In genomic region chr14:106268013-106268727, GRCh38 we compare ENCODE assay signal across 8 cellular contexts.
DNase-seq lines count a peak whose midpoint lies in the region; ATAC-seq lines count a peak whose summit lies in the region.

No MANE protein-coding gene starts in this region.

- no peak overlapping the region for H3K9ac ChIP-seq in neuronal stem cell (ENCODE audit: low read depth, low read length, poor library complexity)

- no peak overlapping the region for H3K4ac ChIP-seq in neuronal stem cell (ENCODE audit: low read length)

- H3K9me3 Mint-ChIP-seq in activated naive CD8-positive, alpha-beta T cell treated with anti-CD3 and anti-CD28 coated beads for 36 hours: no peaks in the 10 kb centered on the region

- H3K4me1 Mint-ChIP-seq in activated naive CD8-positive, alpha-beta T cell treated with anti-CD3 and anti-CD28 coated beads for 36 hours: peaks cover 4% of the 10 kb centered on the region

- no peaks in the 10 kb centered on the region for H3K36me3 Mint-ChIP-seq in activated naive CD8-positive, alpha-beta T cell treated with anti-CD3 and anti-CD28 coated beads for 36 hours

- no peak overlapping the region for H2BK5ac ChIP-seq in neuronal stem cell (ENCODE audit: low read length)

- H2BK120ac ChIP-seq in neuronal stem cell (ENCODE audit: low read depth, low read length): no peak overlapping the region

- H2BK15ac ChIP-seq in neuronal stem cell (ENCODE audit: low read length): no peak overlapping the region

- H3K4me2 ChIP-seq in neuronal stem cell (ENCODE audit: insufficient read depth, low read length, poor library complexity, severe bottlenecking): no peak overlapping the region

- H3K4me1 ChIP-seq in neuronal stem cell (ENCODE audit: control insufficient read depth in 2 of 2, insufficient read depth in 1 of 2, low read depth in 1 of 2, low read length in 2 of 2): no peaks in the 10 kb centered on the region

- H3K14ac ChIP-seq in neuronal stem cell (ENCODE audit: low read length): no peak overlapping the region

- no peak overlapping the region for H2AK5ac ChIP-seq in neuronal stem cell (ENCODE audit: low read depth, low read length)

- no peak overlapping the region for H3K23ac ChIP-seq in neuronal stem cell (ENCODE audit: low read depth, low read length, poor library complexity)

- peaks cover 0 to 26% of the 10 kb centered on the region in 2 donors for H3K9me3 ChIP-seq in neuronal stem cell (replicated peaks in 1 of 2; ENCODE audit: control insufficient read depth in 2 of 2, insufficient read depth in 1 of 2, low read depth in 1 of 2, low read length in 2 of 2)

- WGBS in neuronal stem cell (ENCODE audit: extremely low coverage in 2 of 2, insufficient read length in 2 of 2, insufficient replicate concordance in 1 of 2), 2 donors: no CpG with 5 or more reads among the region's 17 CpGs

- H4K8ac ChIP-seq in neuronal stem cell (ENCODE audit: low read depth, low read length): no peak overlapping the region

- no peak overlapping the region for H3K18ac ChIP-seq in neuronal stem cell (ENCODE audit: low read length)

- ATAC-seq in HG02938 (IDR thresholded peaks at IDR 0.05; ENCODE audit: unreplicated experiment) (no peak), HG03342 (IDR thresholded peaks at IDR 0.05; ENCODE audit: unreplicated experiment) (no peak)

- DNase-seq in HuH-7 (ENCODE audit: low spot score) (peak; percentile 11), T-helper 2 cell (peak; percentile 13 to 81 (median 45)), OCI-M2 (lab: John Stamatoyannopoulos, UW; ENCODE audit: unreplicated experiment) (no peak), neuronal stem cell (ENCODE audit: low spot score) (no peak)
- DNase-seq in activated naive CD8-positive, alpha-beta T cell treated with anti-CD3 and anti-CD28 coated beads for 36 hours: peak; percentile 79
- DNase-seq in stimulated activated CD8-positive, alpha-beta memory T cell treated with anti-CD3 and anti-CD28 coated beads, Interleukin-4, amount 100 ng/mL, for 4 hours (ENCODE audit: low read depth in 2 of 2, low spot score in 1 of 2): peak; percentile 43 to 65

- no peak overlapping the region for H2BK12ac ChIP-seq in neuronal stem cell (ENCODE audit: low read length)

- no peak overlapping the region for H3K27ac Mint-ChIP-seq in activated naive CD8-positive, alpha-beta T cell treated with anti-CD3 and anti-CD28 coated beads for 36 hours

- no peak overlapping the region for H2AFZ ChIP-seq in neuronal stem cell (ENCODE audit: low read length)

- H3K79me1 ChIP-seq in neuronal stem cell (ENCODE audit: low read depth, low read length): no peaks in the 10 kb centered on the region

- no peak overlapping the region for H3K27ac ChIP-seq in neuronal stem cell (replicated peaks; ENCODE audit: low read length)

- H3K36me3 ChIP-seq in neuronal stem cell (replicated peaks in 1 of 2; ENCODE audit: control insufficient read depth in 2 of 2, insufficient read depth in 2 of 2, low read length in 2 of 2): no peaks in the 10 kb centered on the region

- H4K91ac ChIP-seq in neuronal stem cell (ENCODE audit: low read depth, low read length, poor library complexity): no peak overlapping the region

- H3K4me3 ChIP-seq in neuronal stem cell (ENCODE audit: low read length in 2 of 2): no peak overlapping the region

- H3K4me3 Mint-ChIP-seq in activated naive CD8-positive, alpha-beta T cell treated with anti-CD3 and anti-CD28 coated beads for 36 hours: no peak overlapping the region

- H3K27me3 ChIP-seq in neuronal stem cell (ENCODE audit: control insufficient read depth in 3 of 3, insufficient read depth in 3 of 3, low read depth in 1 of 3, low read length in 3 of 3): peaks cover 0 to 13% (median 0%) of the 10 kb centered on the region in 3 experiments

- peaks cover 13% of the 10 kb centered on the region for H3K27me3 Mint-ChIP-seq in activated naive CD8-positive, alpha-beta T cell treated with anti-CD3 and anti-CD28 coated beads for 36 hours

Comparison
In these comparisons a context has a peak if more than half of its experiments do, and no peak if none do; other contexts are left out.
1. DNase-seq: peak in HuH-7 (single experiment), T-helper 2 cell (5 of 5), activated naive CD8-positive, alpha-beta T cell treated with anti-CD3 and anti-CD28 coated beads for 36 hours (single experiment) and stimulated activated CD8-positive, alpha-beta memory T cell treated with anti-CD3 and anti-CD28 coated beads, Interleukin-4, amount 100 ng/mL, for 4 hours (2 of 2); none in OCI-M2 (single experiment) and neuronal stem cell (single experiment).